Comparison of ENCODE assay signal across 1 cellular context in genomic region chr18:76620326-76620813, GRCh38.
A peak's percentile ranks its signal among the peaks of the same experiment; 100 is the strongest.
TF ChIP-seq lines count a peak whose summit lies in the region.

No MANE protein-coding gene starts in this region.

TF ChIP-seq in H1, 55 proteins besides CTCF, POLR2A, EP300 and RAD21:
- TF ChIP-seq HDAC2 (IDR thresholded peaks at IDR 0.05; ENCODE audit: borderline replicate concordance in 1 of 2, low read depth in 2 of 2, low read length in 2 of 2) (no peak), KDM5A (IDR thresholded peaks at IDR 0.05; ENCODE audit: low read length) (no peak), USF2 (IDR thresholded peaks at IDR 0.05; ENCODE audit: low read length) (no peak), BCL11A (IDR thresholded peaks at IDR 0.05; ENCODE audit: low read depth in 2 of 2, low read length in 2 of 2) (no peak), TCF12 (IDR thresholded peaks at IDR 0.05; ENCODE audit: low read depth, low read length) (no peak), TBP (IDR thresholded peaks at IDR 0.05; ENCODE audit: low read depth, low read length) (0 out of 2 replicates have a peak, but pooled peaks have one; percentile 7), SIX5 (IDR thresholded peaks at IDR 0.05; ENCODE audit: low read depth, low read length) (no peak), SUZ12 (IDR thresholded peaks at IDR 0.05; ENCODE audit: low read length) (peak; percentile 15; the same call in 1 of the 2 replicates), ATF2 (IDR thresholded peaks at IDR 0.05; ENCODE audit: low read length) (no peak), SIN3A (conservative IDR thresholded peaks at IDR 0.05 in 1 of 2, IDR thresholded peaks at IDR 0.05 in 1 of 2; ENCODE audit: low read depth in 1 of 2, low read length in 2 of 2) (0 out of 4 replicates have a peak, but pooled peaks of 1 of the 2 experiments have one; percentile 15), GTF2F1 (IDR thresholded peaks at IDR 0.05; ENCODE audit: borderline replicate concordance, low read depth, low read length) (no peak), ASH2L (IDR thresholded peaks at IDR 0.05; ENCODE audit: low read length) (peak; percentile 66), GABPA (IDR thresholded peaks at IDR 0.05; ENCODE audit: borderline replicate concordance, insufficient read depth, low read length) (no peak), TAF1 (IDR thresholded peaks at IDR 0.05; ENCODE audit: low read depth, low read length) (no peak), FOSL1 (IDR thresholded peaks at IDR 0.05; ENCODE audit: insufficient read depth, low read depth, low read length) (no peak), SP4 (IDR thresholded peaks at IDR 0.05; ENCODE audit: low read length) (no peak), BRCA1 (IDR thresholded peaks at IDR 0.05; ENCODE audit: low read depth, low read length) (no peak), MAX (IDR thresholded peaks at IDR 0.05) (peak; percentile 85)
- TF ChIP-seq, protein P1, sequence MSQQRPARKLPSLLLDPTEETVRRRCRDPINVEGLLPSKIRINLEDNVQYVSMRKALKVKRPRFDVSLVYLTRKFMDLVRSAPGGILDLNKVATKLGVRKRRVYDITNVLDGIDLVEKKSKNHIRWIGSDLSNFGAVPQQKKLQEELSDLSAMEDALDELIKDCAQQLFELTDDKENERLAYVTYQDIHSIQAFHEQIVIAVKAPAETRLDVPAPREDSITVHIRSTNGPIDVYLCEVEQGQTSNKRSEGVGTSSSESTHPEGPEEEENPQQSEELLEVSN (IDR thresholded peaks at IDR 0.05), result peak; percentile 54; the same call in 1 of the 2 replicates
